1 cellular context compared by ENCODE assay signal in the genomic region with DNA sequence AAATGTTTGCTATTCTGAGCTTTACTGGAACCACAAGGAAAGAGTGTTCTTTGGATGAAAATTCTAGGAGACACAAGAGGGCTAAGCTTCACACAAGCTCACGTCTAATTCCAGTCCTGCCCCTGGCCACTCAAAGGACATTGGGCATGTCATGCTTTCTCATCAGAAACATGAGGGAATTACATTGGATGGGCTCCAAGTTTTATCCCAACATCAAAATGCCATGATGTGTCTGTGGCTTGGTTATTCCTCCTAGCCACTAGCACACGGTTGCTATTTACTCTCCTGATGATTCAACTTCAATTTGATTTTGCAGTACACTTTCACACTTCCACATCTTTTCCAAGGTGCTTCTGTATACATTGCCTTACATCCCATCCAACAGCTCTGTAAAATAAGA.
TF ChIP-seq lines count a peak whose summit lies in the region.

No MANE protein-coding gene starts in this region.

TF ChIP-seq in GM23338, 12 proteins besides CTCF, POLR2A, EP300 and RAD21 (continued from another document):
- TF ChIP-seq ZNF462 (CRISPR knock-in tag; IDR thresholded peaks at IDR 0.05), result no peak
- TF ChIP-seq POLR2AphosphoS5 (IDR thresholded peaks at IDR 0.05; ENCODE audit: low read depth), result no peak
- no peak for TF ChIP-seq ZNF114 (CRISPR knock-in tag; IDR thresholded peaks at IDR 0.05)
- TF ChIP-seq STAT1 (IDR thresholded peaks at IDR 0.05; ENCODE audit: unreplicated experiment), result no peak
- no peak for TF ChIP-seq EZH2phosphoT487 (IDR thresholded peaks at IDR 0.05; ENCODE audit: unreplicated experiment)
- no peak for TF ChIP-seq ETS1 (IDR thresholded peaks at IDR 0.05)
